Comparison of ENCODE assay signal across 9 cellular contexts in genomic region chr5:82107277-82107676, GRCh38.
DNase-seq lines count a peak whose midpoint lies in the region; ATAC-seq, FAIRE-seq and TF ChIP-seq lines count a peak whose summit lies in the region.
"Had no signal": no experiment of that assay in that cellular context is flagged by ENCODE, and none has a peak within 500 bp of the region (broad histone marks: within the 10 kb centered on the region; RNA-seq: fewer than 3 reads in every experiment).

No MANE protein-coding gene starts in this region.

- no peak overlapping the region for H4K5ac ChIP-seq in H9 (ENCODE audit: insufficient read length, low read depth, low read length)

- POLR2A ChIA-PET in activated CD4-positive, alpha-beta T cell treated with anti-CD3 and anti-CD28 coated beads for 36 hours (lab: Charles Lee) = no interaction called here

- no peak overlapping the region for H2BK20ac ChIP-seq in H9 (ENCODE audit: low read depth, low read length, poor library complexity, severe bottlenecking)

- H3K27me3 ChIP-seq in H9 (ENCODE audit: insufficient read depth, low read length) = no peaks in the 10 kb centered on the region
- H3K27me3 ChIP-seq in astrocyte (ENCODE audit: insufficient read depth, low read length) = no peaks in the 10 kb centered on the region
- no peaks in the 10 kb centered on the region for H3K27me3 ChIP-seq in kidney epithelial cell (ENCODE audit: control insufficient read depth, insufficient read depth, low read length)

- no peak for ATAC-seq in GM21529 (IDR thresholded peaks at IDR 0.05; ENCODE audit: unreplicated experiment)
- ATAC-seq in activated CD4-positive, alpha-beta T cell treated with anti-CD3 and anti-CD28 coated beads for 36 hours = no peak

- no peak overlapping the region for H2BK5ac ChIP-seq in H9 (ENCODE audit: insufficient read length, low read length)

- H3K27ac Mint-ChIP-seq in H9 (peak overlapping the region in 1 of 3 experiments; percentile 85; a peak in 1 of 7 replicates), astrocyte (ENCODE audit: unreplicated experiment) (no peak overlapping the region)
- H3K27ac Mint-ChIP-seq in activated CD4-positive, alpha-beta T cell treated with anti-CD3 and anti-CD28 coated beads for 36 hours = no peak overlapping the region

- H3K36me3 ChIP-seq in astrocyte (ENCODE audit: insufficient read depth, low read length) (no peaks in the 10 kb centered on the region), kidney epithelial cell (ENCODE audit: control insufficient read depth, insufficient read depth, low read length) (no peaks in the 10 kb centered on the region)

- no peak overlapping the region for H2BK12ac ChIP-seq in H9 (ENCODE audit: insufficient read length, low read depth, low read length)

- H3K9ac ChIP-seq in H9 (ENCODE audit: extremely low read depth, insufficient read length, low read length) (no peak overlapping the region), astrocyte (ENCODE audit: low read length) (no peak overlapping the region)

- no peaks in the 10 kb centered on the region for H3K27me3 Mint-ChIP-seq in H9 (ENCODE audit: low read depth)
- H3K27me3 Mint-ChIP-seq in astrocyte (ENCODE audit: low read depth, unreplicated experiment) = no peaks in the 10 kb centered on the region
- H3K27me3 Mint-ChIP-seq in activated CD4-positive, alpha-beta T cell treated with anti-CD3 and anti-CD28 coated beads for 36 hours = no peaks in the 10 kb centered on the region

- no peak overlapping the region for H3K14ac ChIP-seq in H9 (ENCODE audit: insufficient read depth, low read length)

- H3K79me1 ChIP-seq in H9 (ENCODE audit: insufficient read depth, low read depth, low read length, poor library complexity, severe bottlenecking) = no peaks in the 10 kb centered on the region

- H4K91ac ChIP-seq in H9 (ENCODE audit: insufficient read length, low read depth, low read length) = no peak overlapping the region

- no peak overlapping the region for H2AK5ac ChIP-seq in H9 (ENCODE audit: insufficient read length, low read length)

- no peak overlapping the region for H3K23ac ChIP-seq in H9 (ENCODE audit: insufficient read length, low read depth, low read length)

- no peak overlapping the region for H3T11ph ChIP-seq in H9 (ENCODE audit: low read length)

- no peak overlapping the region for H2BK15ac ChIP-seq in H9 (ENCODE audit: low read depth, low read length)

- H3K4me1 ChIP-seq in H9 (ENCODE audit: insufficient read depth, low read length) = no peaks in the 10 kb centered on the region
- H3K4me1 ChIP-seq in astrocyte (ENCODE audit: insufficient read depth, low read length) = no peaks in the 10 kb centered on the region

- no peak for TF ChIP-seq POLR2A in lower leg skin (IDR thresholded peaks at IDR 0.05)

- no peak overlapping the region for H3K56ac ChIP-seq in H9 (ENCODE audit: insufficient read length, low read depth, low read length)

- FAIRE-seq in astrocyte (lab: Jason Lieb, UNC) = no peak

- H4K20me1 ChIP-seq in H9 (ENCODE audit: control insufficient read depth, insufficient read depth, insufficient read length) (no peaks in the 10 kb centered on the region), astrocyte (ENCODE audit: insufficient read depth, low read length) (no peaks in the 10 kb centered on the region)

- no peaks in the 10 kb centered on the region for H3K9me3 ChIP-seq in H9 (ENCODE audit: control insufficient read depth, low read depth, low read length)
- no peaks in the 10 kb centered on the region for H3K9me3 ChIP-seq in astrocyte (ENCODE audit: insufficient read depth, low read depth, low read length)

- intact Hi-C loops in activated CD4-positive, alpha-beta T cell treated with anti-CD3 and anti-CD28 coated beads for 36 hours (cut with DNase I, micrococcal nuclease) = loop anchor here in 1 of 2 experiments (5.0 kb wide), 1 partner anchor 135 kb away; the partner anchor contains the start of gene ATG10
- intact Hi-C loops in lower leg skin (cut with DNase I; ENCODE audit: low total_unique reads) = no loop called here

- H2BK120ac ChIP-seq in H9 (ENCODE audit: low read depth, low read length, poor library complexity, severe bottlenecking) = no peak overlapping the region

- no peaks in the 10 kb centered on the region for H3K23me2 ChIP-seq in H9 (ENCODE audit: insufficient read length, low read depth, low read length, poor library complexity, severe bottlenecking)

- H3K18ac ChIP-seq in H9 (ENCODE audit: insufficient read length, low read depth, low read length) = no peak overlapping the region

- peaks cover 11 to 14% of the 10 kb centered on the region in 2 experiments for H3K4me1 Mint-ChIP-seq in H9
- H3K4me1 Mint-ChIP-seq in astrocyte (ENCODE audit: low read depth, unreplicated experiment) = peaks cover 28% of the 10 kb centered on the region
- peaks cover 25% of the 10 kb centered on the region for H3K4me1 Mint-ChIP-seq in activated CD4-positive, alpha-beta T cell treated with anti-CD3 and anti-CD28 coated beads for 36 hours

- H3K4me3 ChIP-seq in astrocyte (ENCODE audit: insufficient read depth, low read depth, low read length) (no peak overlapping the region), kidney epithelial cell (ENCODE audit: low read depth, low read length) (no peak overlapping the region), lower leg skin (ENCODE audit: low read depth, poor library complexity, severe bottlenecking) (no peak overlapping the region)

- no peak overlapping the region for H3K4ac ChIP-seq in H9 (ENCODE audit: low read depth, low read length)

- H4K8ac ChIP-seq in H9 (replicated peaks; ENCODE audit: insufficient read length, low read depth, low read length) = no peak overlapping the region

- no peak overlapping the region for H3K4me3 Mint-ChIP-seq in H9
- no peak overlapping the region for H3K4me3 Mint-ChIP-seq in astrocyte (ENCODE audit: unreplicated experiment)
- H3K4me3 Mint-ChIP-seq in activated CD4-positive, alpha-beta T cell treated with anti-CD3 and anti-CD28 coated beads for 36 hours = no peak overlapping the region

- H3K79me2 ChIP-seq in H9 (ENCODE audit: insufficient read depth, low read length) (no peaks in the 10 kb centered on the region), astrocyte (ENCODE audit: insufficient read depth, low read length) (no peaks in the 10 kb centered on the region)

- no peak overlapping the region for H3K27ac ChIP-seq in H9 (ENCODE audit: insufficient read length, low read depth, low read length)
- H3K27ac ChIP-seq in astrocyte (ENCODE audit: low read depth, low read length) = no peak overlapping the region

- TF ChIP-seq CTCF in H9 (conservative IDR thresholded peaks at IDR 0.05) (peak; percentile 66), astrocyte (IDR thresholded peaks at IDR 0.05; ENCODE audit: insufficient read depth, low read depth, low read length) (peak; percentile 25), kidney epithelial cell (IDR thresholded peaks at IDR 0.05; ENCODE audit: insufficient read depth, low read length, poor library complexity, severe bottlenecking) (peak; percentile 37), lower leg skin (IDR thresholded peaks at IDR 0.05) (no peak)

- no peak overlapping the region for H2AFZ ChIP-seq in H9 (ENCODE audit: low read length)
- H2AFZ ChIP-seq in astrocyte (ENCODE audit: low read depth, low read length) = no peak overlapping the region

- no peaks in the 10 kb centered on the region for H3K9me3 Mint-ChIP-seq in H9
- no peaks in the 10 kb centered on the region for H3K9me3 Mint-ChIP-seq in astrocyte (ENCODE audit: unreplicated experiment)
- H3K9me3 Mint-ChIP-seq in activated CD4-positive, alpha-beta T cell treated with anti-CD3 and anti-CD28 coated beads for 36 hours (ENCODE audit: low read depth) = no peaks in the 10 kb centered on the region

- H3K36me3 Mint-ChIP-seq in H9 (ENCODE audit: insufficient read depth in 1 of 3, low read depth in 3 of 3) = no peaks in the 10 kb centered on the region
- H3K36me3 Mint-ChIP-seq in astrocyte (ENCODE audit: low read depth, unreplicated experiment) = no peaks in the 10 kb centered on the region
- no peaks in the 10 kb centered on the region for H3K36me3 Mint-ChIP-seq in activated CD4-positive, alpha-beta T cell treated with anti-CD3 and anti-CD28 coated beads for 36 hours (ENCODE audit: low read depth)

- CTCF ChIA-PET in activated CD4-positive, alpha-beta T cell treated with anti-CD3 and anti-CD28 coated beads for 36 hours (lab: Charles Lee) = interaction anchor here (1.3 kb wide), 1 partner anchor 8 kb away, joined by 3 read pairs; no protein-coding TSS in a partner anchor

- DNase-seq in Ammon's horn (ENCODE audit: low spot score) (peak; percentile 49), H9 (no peak), astrocyte (ENCODE audit: low read depth) (peak; percentile 6), kidney epithelial cell (ENCODE audit: low read depth) (no peak), ureter (ENCODE audit: low spot score) (no peak), lower leg skin (ENCODE audit: low spot score in 2 of 2) (no peak)
- DNase-seq in activated CD4-positive, alpha-beta T cell treated with anti-CD3 and anti-CD28 coated beads for 36 hours = no peak
- DNase-seq: Kasumi-1 had no signal

- H3K4me2 ChIP-seq in H9 (ENCODE audit: insufficient read depth, insufficient read length, low read length) (no peak overlapping the region), astrocyte (ENCODE audit: low read length) (no peak overlapping the region)

Comparison
In these comparisons a context has a peak if more than half of its experiments do, and no peak if none do; other contexts are left out.
1. DNase-seq: peak in Ammon's horn (single experiment) and astrocyte (single experiment); none in H9 (single experiment), kidney epithelial cell (single experiment), ureter (single experiment), activated CD4-positive, alpha-beta T cell treated with anti-CD3 and anti-CD28 coated beads for 36 hours (single experiment) and lower leg skin (0 of 2).
2. CTCF ChIP-seq: peak in H9 (single experiment), astrocyte (single experiment) and kidney epithelial cell (single experiment); none in lower leg skin (0 of 3).